9 cellular contexts compared by ENCODE assay signal in the genomic region with DNA sequence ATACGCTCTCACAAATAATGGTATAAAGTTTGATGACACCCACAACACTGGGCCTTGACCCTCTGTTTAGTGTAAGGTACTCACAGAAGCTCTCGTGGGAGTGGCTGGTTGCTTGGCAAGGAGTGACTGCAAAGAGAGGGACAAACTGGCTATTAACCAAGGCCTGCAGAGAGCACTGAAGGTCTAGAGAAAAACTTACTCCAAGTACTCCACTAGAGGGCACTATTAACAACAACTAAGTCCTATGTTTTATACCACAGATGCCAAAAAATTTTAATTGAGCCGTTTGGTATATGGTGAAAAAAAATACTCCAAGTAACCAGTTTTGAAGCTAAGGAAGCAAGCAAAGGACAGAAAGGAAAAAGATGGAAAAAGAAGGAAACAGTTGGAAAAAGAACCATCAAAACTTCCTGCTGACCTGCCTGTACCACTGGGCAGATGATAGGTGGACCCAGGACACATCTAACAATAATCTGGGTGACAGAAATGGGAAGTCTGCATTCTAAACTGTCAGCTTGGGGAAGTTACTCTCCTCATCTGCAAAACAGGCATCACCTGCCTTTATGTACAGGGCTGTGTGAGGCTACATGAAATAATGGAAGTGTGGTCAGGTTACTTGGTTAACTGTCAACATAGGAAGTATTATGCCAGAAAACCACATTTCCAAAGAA. TPM values are rescaled to one million over a fixed set of nuclear protein-coding genes. Genes with fewer than 3 reads are reported as not detected.
DNase-seq lines count a peak whose midpoint lies in the region; ATAC-seq and TF ChIP-seq lines count a peak whose summit lies in the region.
"Had no signal": no experiment of that assay in that cellular context is flagged by ENCODE, and none has a peak within 500 bp of the region (broad histone marks: within the 10 kb centered on the region; RNA-seq: fewer than 3 reads in every experiment).

No MANE protein-coding gene starts in this region.

- TF ChIP-seq POLR2A in right lobe of liver (IDR thresholded peaks at IDR 0.05) = no peak

- H3K27ac ChIP-seq in Karpas-422 (ENCODE audit: low read length) = no peak overlapping the region
- H3K27ac ChIP-seq in right lobe of liver = no peak overlapping the region
- H3K27ac ChIP-seq: BLaER1 treated with 17β-estradiol and CSF1 and Interleukin-3, amounts not matched to agents 10 nM and 100 nM had no signal

- H3K4me3 ChIP-seq in Karpas-422 (ENCODE audit: low read length) (no peak overlapping the region), right lobe of liver (no peak overlapping the region)
- H3K4me3 ChIP-seq: BLaER1 treated with 17β-estradiol and CSF1 and Interleukin-3, amounts not matched to agents 10 nM and 100 nM had no signal

- no peak overlapping the region for H2AFZ ChIP-seq in Karpas-422 (ENCODE audit: low read length)

- no peak overlapping the region for H3K4me2 ChIP-seq in Karpas-422 (ENCODE audit: low read depth, low read length, poor library complexity, severe bottlenecking)

- H4K20me1 ChIP-seq in Karpas-422 (ENCODE audit: insufficient read depth, low read depth, low read length) = no peaks in the 10 kb centered on the region; the same call in 1 of the 2 replicates

- no peaks in the 10 kb centered on the region for H3K4me1 ChIP-seq in Karpas-422 (ENCODE audit: low read length)
- no peaks in the 10 kb centered on the region for H3K4me1 ChIP-seq in right lobe of liver

- no peaks in the 10 kb centered on the region for H3K79me2 ChIP-seq in Karpas-422 (ENCODE audit: low read length)

- no peak overlapping the region for H3K9ac ChIP-seq in Karpas-422 (ENCODE audit: low read length)

- ATAC-seq in right lobe of liver (peak; percentile 90 to 98 (median 92)), HG02840 (IDR thresholded peaks at IDR 0.05; ENCODE audit: low FRiP score, unreplicated experiment) (no peak)

- WGBS in right lobe of liver (ENCODE audit: insufficient coverage, low coverage, low lambda C conversion rate, missing lambda C conversion rate) = 27% methylated on average over 3 of the region's 3 CpGs

- H3K9me2 ChIP-seq in Karpas-422 (replicated peaks; ENCODE audit: insufficient read depth, low read length) = no peaks in the 10 kb centered on the region

- peak; percentile 60 to 75 (median 66) for TF ChIP-seq CTCF in right lobe of liver (IDR thresholded peaks at IDR 0.05)

- no peaks in the 10 kb centered on the region for H3K9me3 ChIP-seq in Karpas-422 (ENCODE audit: low read length)
- H3K9me3 ChIP-seq in right lobe of liver = no peaks in the 10 kb centered on the region
- H3K9me3 ChIP-seq: BLaER1 treated with 17β-estradiol and CSF1 and Interleukin-3, amounts not matched to agents 10 nM and 100 nM had no signal

- peaks cover 39% of the 10 kb centered on the region; the same call in 1 of the 2 replicates for H3K36me3 ChIP-seq in Karpas-422 (ENCODE audit: insufficient read depth, low read length)
- H3K36me3 ChIP-seq in right lobe of liver = peaks cover 0 to 76% (median 34%) of the 10 kb centered on the region in 4 donors

- intact Hi-C loops in right lobe of liver (cut with DNase I) = loop anchor here in 1 of 2 donors (10.0 kb wide), 2 partner anchors 53 to 137 kb away; no protein-coding TSS in a partner anchor

- no peaks in the 10 kb centered on the region for H3K27me3 ChIP-seq in Karpas-422 (ENCODE audit: low read length)
- no peaks in the 10 kb centered on the region for H3K27me3 ChIP-seq in right lobe of liver
- H3K27me3 ChIP-seq: BLaER1 treated with 17β-estradiol and CSF1 and Interleukin-3, amounts not matched to agents 10 nM and 100 nM had no signal

- DNase-seq in NCI-H510A treated with DMSO at 0.1 percent for 48 hours (lab: John Stamatoyannopoulos, UW) = peak; percentile 41
- no peak for DNase-seq in NCI-H510A (lab: John Stamatoyannopoulos, UW)
- DNase-seq in Karpas-422 = peak; percentile 87
- DNase-seq in RKO (ENCODE audit: low spot score) = peak; percentile 85
- DNase-seq in dedifferentiated amniotic fluid mesenchymal stem cell (ENCODE audit: extremely low spot score) = peak; percentile 85
- DNase-seq in right lobe of liver = no peak
- DNase-seq in putamen (ENCODE audit: low spot score) = no peak

RNA-seq across cellular contexts. Expression of a gene that starts 23.2 kb away (rescaled TPM):
- total RNA-seq in Karpas-422 (2014; rRNA removed; shearing (Covaris generic); ENCODE audit: low replicate concordance) = 56.7 and 68.5 TPM in 2 replicates
- total RNA-seq in right lobe of liver = 10 to 100 TPM; 30.5 to 44.1 (median 37.9) TPM

RNA-seq across cellular contexts. Expression of a gene that starts 31.7 kb away (rescaled TPM):
- 0.25 and 0.71 TPM in 2 replicates for total RNA-seq in Karpas-422 (2014; rRNA removed; shearing (Covaris generic); ENCODE audit: low replicate concordance)
- total RNA-seq in right lobe of liver = 10 to 100 TPM in 2 of 6 experiments, 1 to 10 TPM in 4; 5.1 to 14.8 (median 8.0) TPM

Comparison
In these comparisons a context has a peak if more than half of its experiments do, and no peak if none do; other contexts are left out.
1. DNase-seq: peak in NCI-H510A treated with DMSO at 0.1 percent for 48 hours (single experiment), Karpas-422 (single experiment), RKO (single experiment) and dedifferentiated amniotic fluid mesenchymal stem cell (single experiment); none in NCI-H510A (single experiment), right lobe of liver (0 of 3) and putamen (single experiment).